1 cellular context compared by ENCODE assay signal in genomic region chr5:180040287-180041214, GRCh38.
TF ChIP-seq lines count a peak whose summit lies in the region.

No MANE protein-coding gene starts in this region.

TF ChIP-seq in A549, 52 proteins besides CTCF, POLR2A, EP300 and RAD21:
- no peak for TF ChIP-seq REST (IDR thresholded peaks at IDR 0.05)
- TF ChIP-seq FOSL2 (IDR thresholded peaks at IDR 0.05), result no peak
- TF ChIP-seq FOSL2 (CRISPR knock-in tag; IDR thresholded peaks at IDR 0.05), result peak; percentile 27; the same call in 1 of the 2 replicates
- TF ChIP-seq HOXB13 (CRISPR knock-in tag; IDR thresholded peaks at IDR 0.05; ENCODE audit: low read depth), result no peak
